ENCODE assay signal across 8 cellular contexts in genomic region chr1:154866995-154867795, GRCh38. TPM values are rescaled to one million over a fixed set of nuclear protein-coding genes. Genes with fewer than 3 reads are reported as not detected.
DNase-seq lines count a peak whose midpoint lies in the region; ATAC-seq and TF ChIP-seq lines count a peak whose summit lies in the region.

No MANE protein-coding gene starts in this region.

- no peaks in the 10 kb centered on the region for H3K36me3 Mint-ChIP-seq in stimulated activated effector memory CD8-positive, alpha-beta T cell treated with anti-CD3 and anti-CD28 coated beads, Interleukin-12 subunit alpha, Interleukin-12 subunit beta, amount 100 ng/mL, for 72 hours

- H3K27ac Mint-ChIP-seq in stimulated activated effector memory CD8-positive, alpha-beta T cell treated with anti-CD3 and anti-CD28 coated beads, Interleukin-12 subunit alpha, Interleukin-12 subunit beta, amount 100 ng/mL, for 72 hours, result no peak overlapping the region

- ATAC-seq in Right ventricle myocardium superior (ENCODE audit: poor library complexity) (no peak), SK-N-SH treated with all-trans-retinoic acid at 6 μM for 48 hours (peak; percentile 55), GM18498 (IDR thresholded peaks at IDR 0.05; ENCODE audit: unreplicated experiment) (no peak), GM21576 (IDR thresholded peaks at IDR 0.05; ENCODE audit: unreplicated experiment) (no peak)
- ATAC-seq in stimulated activated effector memory CD8-positive, alpha-beta T cell treated with anti-CD3 and anti-CD28 coated beads, Interleukin-12 subunit alpha, Interleukin-12 subunit beta, amount 100 ng/mL, for 72 hours, result peak; percentile 68

- H3K27ac ChIP-seq in cardiac muscle cell, result no peak overlapping the region
- no peak overlapping the region for H3K27ac ChIP-seq in ascending aorta

- H3K36me3 ChIP-seq in cardiac muscle cell (no peaks in the 10 kb centered on the region), ascending aorta (no peaks in the 10 kb centered on the region)

- no peak overlapping the region for H3K4me3 Mint-ChIP-seq in stimulated activated effector memory CD8-positive, alpha-beta T cell treated with anti-CD3 and anti-CD28 coated beads, Interleukin-12 subunit alpha, Interleukin-12 subunit beta, amount 100 ng/mL, for 72 hours

- no peak overlapping the region for H3K4me3 ChIP-seq in cardiac muscle cell
- peak overlapping the region in 1 of 2 donors; percentile 64 for H3K4me3 ChIP-seq in ascending aorta

- peaks cover 72% of the 10 kb centered on the region for H3K4me1 Mint-ChIP-seq in stimulated activated effector memory CD8-positive, alpha-beta T cell treated with anti-CD3 and anti-CD28 coated beads, Interleukin-12 subunit alpha, Interleukin-12 subunit beta, amount 100 ng/mL, for 72 hours

- no peaks in the 10 kb centered on the region for H3K9me3 ChIP-seq in cardiac muscle cell (ENCODE audit: low read depth)
- H3K9me3 ChIP-seq in ascending aorta, result no peaks in the 10 kb centered on the region

- TF ChIP-seq CTCF in cardiac muscle cell (IDR thresholded peaks at IDR 0.05; ENCODE audit: low read depth, low read length) (no peak), ascending aorta (IDR thresholded peaks at IDR 0.05) (no peak)

- DNase-seq in cardiac muscle cell (ENCODE audit: low read depth in 1 of 2, low spot score in 1 of 2) (peak; percentile 38 to 74), Right ventricle myocardium superior (no peak), hypothalamus (lab: John Stamatoyannopoulos, UW) (peak in 36 of 51 donors; percentile 14 to 72 (median 54)), ascending aorta (ENCODE audit: low spot score in 2 of 2) (no peak)
- no peak for DNase-seq in stimulated activated effector memory CD8-positive, alpha-beta T cell treated with anti-CD3 and anti-CD28 coated beads, Interleukin-12 subunit alpha, Interleukin-12 subunit beta, amount 100 ng/mL, for 72 hours (ENCODE audit: low spot score in 2 of 2)

- H3K4me1 ChIP-seq in cardiac muscle cell (ENCODE audit: low read depth) (no peaks in the 10 kb centered on the region), ascending aorta (peaks cover 0 to 23% of the 10 kb centered on the region in 2 donors)

- H3K9me3 Mint-ChIP-seq in stimulated activated effector memory CD8-positive, alpha-beta T cell treated with anti-CD3 and anti-CD28 coated beads, Interleukin-12 subunit alpha, Interleukin-12 subunit beta, amount 100 ng/mL, for 72 hours, result no peaks in the 10 kb centered on the region

- H3K27me3 ChIP-seq in cardiac muscle cell, result peaks cover 36% of the 10 kb centered on the region
- no peaks in the 10 kb centered on the region for H3K27me3 ChIP-seq in ascending aorta

- intact Hi-C loops in Right ventricle myocardium superior (cut with DNase I) (no loop called here), ascending aorta (cut with DNase I) (no loop called here)

TF ChIP-seq in SK-N-SH treated with all-trans-retinoic acid at 6 μM for 48 hours, 23 proteins besides CTCF, POLR2A, EP300 and RAD21:
- TF ChIP-seq CREB5 (CRISPR knock-in tag; IDR thresholded peaks at IDR 0.05; ENCODE audit: low read depth) (no peak), RARB (CRISPR knock-in tag; IDR thresholded peaks at IDR 0.05) (no peak), BACH2 (CRISPR knock-in tag; IDR thresholded peaks at IDR 0.05; ENCODE audit: borderline replicate concordance) (no peak), ZC3H10 (CRISPR knock-in tag; IDR thresholded peaks at IDR 0.05) (no peak), ESRRG (CRISPR knock-in tag; IDR thresholded peaks at IDR 0.05) (no peak), ZFP3 (CRISPR knock-in tag; IDR thresholded peaks at IDR 0.05) (no peak), TOX (CRISPR knock-in tag; IDR thresholded peaks at IDR 0.05; ENCODE audit: borderline replicate concordance) (no peak), GLIS3 (CRISPR knock-in tag; IDR thresholded peaks at IDR 0.05) (no peak), POU6F1 (CRISPR knock-in tag; IDR thresholded peaks at IDR 0.05; ENCODE audit: borderline replicate concordance, low read depth) (no peak)
- TF ChIP-seq, protein P1, sequence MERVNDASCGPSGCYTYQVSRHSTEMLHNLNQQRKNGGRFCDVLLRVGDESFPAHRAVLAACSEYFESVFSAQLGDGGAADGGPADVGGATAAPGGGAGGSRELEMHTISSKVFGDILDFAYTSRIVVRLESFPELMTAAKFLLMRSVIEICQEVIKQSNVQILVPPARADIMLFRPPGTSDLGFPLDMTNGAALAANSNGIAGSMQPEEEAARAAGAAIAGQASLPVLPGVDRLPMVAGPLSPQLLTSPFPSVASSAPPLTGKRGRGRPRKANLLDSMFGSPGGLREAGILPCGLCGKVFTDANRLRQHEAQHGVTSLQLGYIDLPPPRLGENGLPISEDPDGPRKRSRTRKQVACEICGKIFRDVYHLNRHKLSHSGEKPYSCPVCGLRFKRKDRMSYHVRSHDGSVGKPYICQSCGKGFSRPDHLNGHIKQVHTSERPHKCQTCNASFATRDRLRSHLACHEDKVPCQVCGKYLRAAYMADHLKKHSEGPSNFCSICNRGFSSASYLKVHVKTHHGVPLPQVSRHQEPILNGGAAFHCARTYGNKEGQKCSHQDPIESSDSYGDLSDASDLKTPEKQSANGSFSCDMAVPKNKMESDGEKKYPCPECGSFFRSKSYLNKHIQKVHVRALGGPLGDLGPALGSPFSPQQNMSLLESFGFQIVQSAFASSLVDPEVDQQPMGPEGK (CRISPR knock-in tag; IDR thresholded peaks at IDR 0.05; ENCODE audit: borderline replicate concordance), result no peak

RNA-seq across cellular contexts. Expression of gene KCNN3, which starts 2.9 kb away (rescaled TPM):
- total RNA-seq in cardiac muscle cell (0.81 and 1.5 TPM in 2 replicates), Right ventricle myocardium superior (3.4 TPM), ascending aorta (24.6 TPM)
- 1.1 and 2.9 TPM in 2 replicates for polyA plus RNA-seq in cardiac muscle cell

Comparison
In these comparisons a context has a peak if more than half of its experiments do, and no peak if none do; other contexts are left out.
1. DNase-seq: peak in cardiac muscle cell (2 of 2) and hypothalamus (36 of 51); none in Right ventricle myocardium superior (single experiment), stimulated activated effector memory CD8-positive, alpha-beta T cell treated with anti-CD3 and anti-CD28 coated beads, Interleukin-12 subunit alpha, Interleukin-12 subunit beta, amount 100 ng/mL, for 72 hours (0 of 2) and ascending aorta (0 of 2).
2. ATAC-seq: peak in SK-N-SH treated with all-trans-retinoic acid at 6 μM for 48 hours (single experiment) and stimulated activated effector memory CD8-positive, alpha-beta T cell treated with anti-CD3 and anti-CD28 coated beads, Interleukin-12 subunit alpha, Interleukin-12 subunit beta, amount 100 ng/mL, for 72 hours (single experiment); none in Right ventricle myocardium superior (single experiment), GM18498 (single experiment) and GM21576 (single experiment).